Comparison of ENCODE assay signal across 21 cellular contexts in genomic region chr2:125085904-125086303, GRCh38.
"Had no signal": no experiment of that assay in that cellular context is flagged by ENCODE, and none has a peak within 500 bp of the region (broad histone marks: within the 10 kb centered on the region; RNA-seq: fewer than 3 reads in every experiment).

No MANE protein-coding gene starts in this region.

- ATAC-seq: gastroesophageal sphincter; left cardiac atrium; naive thymus-derived CD4-positive, alpha-beta T cell had no signal

- DNase-seq: activated CD4-positive, alpha-beta memory T cell treated with anti-CD3 and anti-CD28 coated beads for 36 hours; activated CD4-positive, alpha-beta T cell treated with anti-CD3 and anti-CD28 coated beads for 48 hours; activated naive CD4-positive, alpha-beta T cell treated with Interleukin-2 at 50 U/mL for 16 hours; activated naive CD8-positive, alpha-beta T cell treated with anti-CD3 and anti-CD28 coated beads for 36 hours; activated T-cell treated with anti-CD3 and anti-CD28 coated beads, Interleukin-2, amount 50 U/mL, for 48 hours; esophagus squamous epithelium; head of caudate nucleus; hypothalamus; islet precursor cell; left cardiac atrium; naive thymus-derived CD4-positive, alpha-beta T cell; spleen; stimulated activated CD4-positive, alpha-beta T cell treated with anti-CD3 and anti-CD28 coated beads, Interleukin-4, amount 100 ng/mL, for 1 hour; stimulated activated naive CD4-positive, alpha-beta T cell; testis; trophoblast cell; uterus had no signal

- H3K27ac ChIP-seq: breast epithelium, coronary artery, esophagus squamous epithelium, gastroesophageal sphincter, neural progenitor cell, spleen, testis, uterus had no signal
